15 cellular contexts compared by ENCODE assay signal in genomic region chr15:60340207-60340921, GRCh38. TPM values are rescaled to one million over a fixed set of nuclear protein-coding genes. Genes with fewer than 3 reads are reported as not detected.
DNase-seq lines count a peak whose midpoint lies in the region; ATAC-seq and TF ChIP-seq lines count a peak whose summit lies in the region.
"Had no signal": no experiment of that assay in that cellular context is flagged by ENCODE, and none has a peak within 500 bp of the region (broad histone marks: within the 10 kb centered on the region; RNA-seq: fewer than 3 reads in every experiment).

No MANE protein-coding gene starts in this region.

- no peak overlapping the region for H3K4ac ChIP-seq in neuronal stem cell (ENCODE audit: low read length)

- peaks cover 0 to under 1% of the 10 kb centered on the region in 2 donors for H3K36me3 ChIP-seq in neuronal stem cell (replicated peaks in 1 of 2; ENCODE audit: control insufficient read depth in 2 of 2, insufficient read depth in 2 of 2, low read length in 2 of 2)

- TF ChIP-seq CTCF in epithelial cell of proximal tubule (conservative IDR thresholded peaks at IDR 0.05; ENCODE audit: low read depth, low read length), result peak; percentile 28

- no peak overlapping the region for H2BK120ac ChIP-seq in neuronal stem cell (ENCODE audit: low read depth, low read length)

- TF ChIP-seq POLR2A in GM18505 (IDR thresholded peaks at IDR 0.05; ENCODE audit: borderline replicate concordance, extremely low read depth, insufficient read depth, insufficient read length), result no peak

- H3K27ac ChIP-seq in neuronal stem cell (replicated peaks; ENCODE audit: low read length), result no peak overlapping the region
- H3K27ac ChIP-seq: upper lobe of left lung had no signal

- H2BK12ac ChIP-seq in neuronal stem cell (ENCODE audit: low read length), result no peak overlapping the region

- H2BK5ac ChIP-seq in neuronal stem cell (ENCODE audit: low read length), result no peak overlapping the region

- DNase-seq in EH (ENCODE audit: low read depth) (peak; percentile 57), NCI-H69 (lab: John Stamatoyannopoulos, UW) (peak; percentile 54), epithelial cell of proximal tubule (ENCODE audit: low read depth) (no peak), neuronal stem cell (ENCODE audit: low spot score) (no peak)
- DNase-seq in activated T-cell treated with anti-CD3 and anti-CD28 coated beads, Interleukin-2, amount 50 U/mL, for 1 hour, result no peak
- DNase-seq: CD4-positive, CD25-positive, alpha-beta regulatory T cell; Kasumi-1; kidney; naive B cell; NCI-H187; NCI-H524; upper lobe of left lung had no signal

- H3K4me1 ChIP-seq in neuronal stem cell (ENCODE audit: control insufficient read depth in 2 of 2, insufficient read depth in 1 of 2, low read depth in 1 of 2, low read length in 2 of 2), result peaks cover 0 to 3% of the 10 kb centered on the region in 2 donors
- H3K4me1 ChIP-seq: upper lobe of left lung had no signal

- no peak overlapping the region for H3K4me2 ChIP-seq in neuronal stem cell (ENCODE audit: insufficient read depth, low read length, poor library complexity, severe bottlenecking)

- no peak for ATAC-seq in GM18505 (IDR thresholded peaks at IDR 0.05; ENCODE audit: unreplicated experiment)
- ATAC-seq in HG02981 (IDR thresholded peaks at IDR 0.05; ENCODE audit: unreplicated experiment), result no peak
- ATAC-seq in HG02884 (IDR thresholded peaks at IDR 0.05; ENCODE audit: unreplicated experiment), result no peak

- no CpG with 5 or more reads among the region's 9 CpGs for WGBS in neuronal stem cell (ENCODE audit: extremely low coverage in 2 of 2, insufficient read length in 2 of 2, insufficient replicate concordance in 1 of 2), 2 donors

- H3K79me1 ChIP-seq in neuronal stem cell (ENCODE audit: low read depth, low read length), result no peaks in the 10 kb centered on the region

- peaks cover 0 to 12% (median 0%) of the 10 kb centered on the region in 3 experiments for H3K27me3 ChIP-seq in neuronal stem cell (ENCODE audit: control insufficient read depth in 3 of 3, insufficient read depth in 3 of 3, low read depth in 1 of 3, low read length in 3 of 3)
- H3K27me3 ChIP-seq: upper lobe of left lung had no signal

- H2AFZ ChIP-seq in neuronal stem cell (ENCODE audit: low read length), result no peak overlapping the region

- H3K9me3 ChIP-seq in neuronal stem cell (replicated peaks in 1 of 2; ENCODE audit: control insufficient read depth in 2 of 2, insufficient read depth in 1 of 2, low read depth in 1 of 2, low read length in 2 of 2), result no peaks in the 10 kb centered on the region
- H3K9me3 ChIP-seq: upper lobe of left lung had no signal

- H3K14ac ChIP-seq in neuronal stem cell (ENCODE audit: low read length), result no peak overlapping the region

- no peak overlapping the region for H3K23ac ChIP-seq in neuronal stem cell (ENCODE audit: low read depth, low read length, poor library complexity)

- H4K8ac ChIP-seq in neuronal stem cell (ENCODE audit: low read depth, low read length), result no peak overlapping the region

- H2BK15ac ChIP-seq in neuronal stem cell (ENCODE audit: low read length), result no peak overlapping the region

- no peak overlapping the region for H3K9ac ChIP-seq in neuronal stem cell (ENCODE audit: low read depth, low read length, poor library complexity)

- no peak overlapping the region for H4K91ac ChIP-seq in neuronal stem cell (ENCODE audit: low read depth, low read length, poor library complexity)

- H3K4me3 ChIP-seq in epithelial cell of proximal tubule (ENCODE audit: low read depth, low read length) (no peak overlapping the region), neuronal stem cell (ENCODE audit: low read length in 2 of 2) (no peak overlapping the region)
- H3K4me3 ChIP-seq: upper lobe of left lung had no signal

- peak overlapping the region; percentile 65 for H2AK5ac ChIP-seq in neuronal stem cell (ENCODE audit: low read depth, low read length)

- H3K18ac ChIP-seq in neuronal stem cell (ENCODE audit: low read length), result peak overlapping the region; percentile 18

RNA-seq across cellular contexts. Expression of gene ANXA2, which starts 57.4 kb away (rescaled TPM):
- 2,958 and 3,295 TPM in 2 replicates for total RNA-seq in epithelial cell of proximal tubule
- polyA plus RNA-seq in neuronal stem cell (2013, experiment 1 of 2), result 93.2 TPM
- polyA plus RNA-seq in neuronal stem cell (2013, experiment 2 of 2), result 92.4 TPM

Comparison
In these comparisons a context has a peak if more than half of its experiments do, and no peak if none do; other contexts are left out.
1. DNase-seq: peak in EH (single experiment) and NCI-H69 (single experiment); none in epithelial cell of proximal tubule (single experiment), neuronal stem cell (single experiment) and activated T-cell treated with anti-CD3 and anti-CD28 coated beads, Interleukin-2, amount 50 U/mL, for 1 hour (single experiment).